15 cellular contexts compared by ENCODE assay signal in the genomic region with DNA sequence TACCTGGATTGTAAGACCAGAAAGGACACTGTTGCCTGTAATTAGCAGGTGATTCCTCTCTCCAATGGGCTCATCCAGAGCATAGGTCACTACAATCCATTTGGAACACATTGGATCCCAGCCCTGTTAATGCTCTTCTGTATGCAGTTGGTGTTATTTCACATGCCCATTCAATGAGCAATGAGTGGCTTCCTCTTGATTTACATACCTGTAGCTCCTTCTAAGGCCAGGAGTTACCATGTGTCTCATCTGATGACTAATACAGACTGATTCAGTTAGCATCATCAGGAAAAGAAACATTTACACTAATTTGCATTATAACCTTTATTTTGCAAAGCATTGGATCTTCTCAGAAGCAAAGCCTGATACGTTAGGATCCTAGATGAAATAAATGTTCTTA.
"Had no signal": no experiment of that assay in that cellular context is flagged by ENCODE, and none has a peak within 500 bp of the region (broad histone marks: within the 10 kb centered on the region; RNA-seq: fewer than 3 reads in every experiment).

No MANE protein-coding gene starts in this region.

- H3K4me1 ChIP-seq: left ventricle myocardium inferior, testis, upper lobe of right lung had no signal

- H3K4me3 Mint-ChIP-seq: activated CD8-positive, alpha-beta T cell treated with anti-CD3 and anti-CD28 coated beads for 36 hours; activated T-helper 1 cell treated with anti-CD3 and anti-CD28 coated beads, Interleukin-12 subunit alpha, Interleukin-12 subunit beta, Interleukin-2, Interleukin-4 antibody, amounts not matched to agents 30 ng/mL and 10 ng/mL and 1 ng/mL, durations not matched to agents 14 hours and 24 hours and 36 hours; dendritic cell treated with granulocyte-macrophage colony-stimulating factor and Interleukin-4, amounts not matched to agents 40 ng/mL and 50 ng/mL, for 4 days; effector memory CD8-positive, alpha-beta T cell; neural crest cell; stimulated activated naive CD8-positive, alpha-beta T cell treated with anti-CD3 and anti-CD28 coated beads, Interleukin-15, Interleukin-2, amounts not matched to agents 100 ng/mL and 50 ng/mL, for 24 hours; T-cell had no signal

- H3K9me3 Mint-ChIP-seq: activated CD8-positive, alpha-beta T cell treated with anti-CD3 and anti-CD28 coated beads for 36 hours; activated T-helper 1 cell treated with anti-CD3 and anti-CD28 coated beads, Interleukin-12 subunit alpha, Interleukin-12 subunit beta, Interleukin-2, Interleukin-4 antibody, amounts not matched to agents 30 ng/mL and 10 ng/mL and 1 ng/mL, durations not matched to agents 14 hours and 24 hours and 36 hours; dendritic cell treated with granulocyte-macrophage colony-stimulating factor and Interleukin-4, amounts not matched to agents 40 ng/mL and 50 ng/mL, for 4 days; effector memory CD8-positive, alpha-beta T cell; neural crest cell; stimulated activated naive CD8-positive, alpha-beta T cell treated with anti-CD3 and anti-CD28 coated beads, Interleukin-15, Interleukin-2, amounts not matched to agents 100 ng/mL and 50 ng/mL, for 24 hours; T-cell had no signal

- H3K27me3 ChIP-seq: ovary, testis, upper lobe of right lung had no signal

- H3K27me3 Mint-ChIP-seq: activated CD8-positive, alpha-beta T cell treated with anti-CD3 and anti-CD28 coated beads for 36 hours; dendritic cell treated with granulocyte-macrophage colony-stimulating factor and Interleukin-4, amounts not matched to agents 40 ng/mL and 50 ng/mL, for 4 days; stimulated activated naive CD8-positive, alpha-beta T cell treated with anti-CD3 and anti-CD28 coated beads, Interleukin-15, Interleukin-2, amounts not matched to agents 100 ng/mL and 50 ng/mL, for 24 hours had no signal

- H3K27ac Mint-ChIP-seq: activated CD8-positive, alpha-beta T cell treated with anti-CD3 and anti-CD28 coated beads for 36 hours; activated T-helper 1 cell treated with anti-CD3 and anti-CD28 coated beads, Interleukin-12 subunit alpha, Interleukin-12 subunit beta, Interleukin-2, Interleukin-4 antibody, amounts not matched to agents 30 ng/mL and 10 ng/mL and 1 ng/mL, durations not matched to agents 14 hours and 24 hours and 36 hours; dendritic cell treated with granulocyte-macrophage colony-stimulating factor and Interleukin-4, amounts not matched to agents 40 ng/mL and 50 ng/mL, for 4 days; effector memory CD8-positive, alpha-beta T cell; stimulated activated naive CD8-positive, alpha-beta T cell treated with anti-CD3 and anti-CD28 coated beads, Interleukin-15, Interleukin-2, amounts not matched to agents 100 ng/mL and 50 ng/mL, for 24 hours; T-cell had no signal

- H3K4me1 Mint-ChIP-seq: T-cell had no signal

- H3K36me3 ChIP-seq: left ventricle myocardium inferior, ovary, upper lobe of right lung had no signal

- H3K4me3 ChIP-seq: left ventricle myocardium inferior, ovary, testis, upper lobe of right lung had no signal

- H3K27ac ChIP-seq: left ventricle myocardium inferior, ovary, testis, upper lobe of right lung had no signal

- ATAC-seq: activated CD8-positive, alpha-beta T cell treated with anti-CD3 and anti-CD28 coated beads for 36 hours; effector memory CD8-positive, alpha-beta T cell; T-cell; upper lobe of right lung had no signal

- H3K9me3 ChIP-seq: left ventricle myocardium inferior, ovary, testis, upper lobe of right lung had no signal

- DNase-seq: activated CD8-positive, alpha-beta memory T cell treated with anti-CD3 and anti-CD28 coated beads, Interleukin-2, amount 50 U/mL, for 4 hours; activated CD8-positive, alpha-beta T cell treated with anti-CD3 and anti-CD28 coated beads for 36 hours; activated naive CD4-positive, alpha-beta T cell treated with Interleukin-2 at 50 U/mL for 16 hours; effector memory CD8-positive, alpha-beta T cell; left ventricle myocardium inferior; ovary; stimulated activated CD4-positive, alpha-beta T cell treated with anti-CD3 and anti-CD28 coated beads, Interleukin-2, amount 100 ng/mL, for 48 hours; T-cell; T1000; testis; upper lobe of right lung had no signal

- H3K36me3 Mint-ChIP-seq: T-cell had no signal
